ENCODE assay signal across 9 cellular contexts in the genomic region with DNA sequence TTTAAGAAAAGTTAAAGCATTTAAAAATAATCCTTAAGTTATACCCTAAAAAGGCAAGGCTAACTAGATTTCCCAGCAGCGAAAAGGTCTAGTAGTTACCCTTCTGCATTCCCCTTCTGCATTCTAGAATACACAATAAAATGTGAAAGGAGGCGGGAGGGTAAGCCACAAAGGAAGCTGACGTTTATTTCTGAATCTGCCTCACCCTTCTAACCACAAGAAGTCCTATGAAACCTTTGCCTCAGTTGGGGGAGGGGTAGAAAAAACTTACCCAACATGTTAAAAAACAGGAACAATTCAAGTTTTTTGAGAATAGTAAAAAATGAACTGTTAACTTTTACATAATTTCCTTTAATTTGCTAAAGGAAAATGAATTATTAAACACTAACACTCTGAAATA. TPM values are rescaled to one million over a fixed set of nuclear protein-coding genes. Genes with fewer than 3 reads are reported as not detected.
DNase-seq lines count a peak whose midpoint lies in the region; ATAC-seq lines count a peak whose summit lies in the region.
"Had no signal": no experiment of that assay in that cellular context is flagged by ENCODE, and none has a peak within 500 bp of the region (broad histone marks: within the 10 kb centered on the region; RNA-seq: fewer than 3 reads in every experiment).

No MANE protein-coding gene starts in this region.

- H3K9me3 ChIP-seq in right cardiac atrium (ENCODE audit: control insufficient read depth, low read length), result no peaks in the 10 kb centered on the region

- no peaks in the 10 kb centered on the region for H3K27me3 ChIP-seq in right cardiac atrium (ENCODE audit: control insufficient read depth, insufficient read depth)

- peak overlapping the region; percentile 94 for H3K4me3 Mint-ChIP-seq in activated T-helper 17 cell treated with anti-CD3 and anti-CD28 coated beads, Interleukin-2, amount 50 U/mL, for 72 hours
- H3K4me3 Mint-ChIP-seq: nephron had no signal

- no peak overlapping the region for H3K27ac ChIP-seq in right cardiac atrium (ENCODE audit: low read length)

- 59% methylated on average over 3 of the region's 3 CpGs for WGBS in right cardiac atrium

- intact Hi-C loops in right cardiac atrium (cut with DNase I), result loop anchor here in 1 of 4 donors (10.0 kb wide), 1 partner anchor 115 kb away; no protein-coding TSS in a partner anchor

- no peaks in the 10 kb centered on the region for H3K4me1 ChIP-seq in right cardiac atrium (ENCODE audit: control insufficient read depth, insufficient read depth, low read length)

- no peak overlapping the region for H3K4me3 ChIP-seq in right cardiac atrium (ENCODE audit: low read length)

- DNase-seq in activated naive CD4-positive, alpha-beta T cell treated with Interleukin-2 at 50 U/mL for 16 hours, result peak; percentile 54
- no peak for DNase-seq in activated naive CD4-positive, alpha-beta T cell treated with anti-CD3 and anti-CD28 coated beads, Interleukin-2, amount 50 U/mL, for 16 hours
- peak; percentile 91 for DNase-seq in M059J (ENCODE audit: low read depth)
- DNase-seq in right cardiac atrium, result no peak
- DNase-seq in stromal cell of bone marrow (ENCODE audit: low read depth), result peak; percentile 84
- no peak for DNase-seq in cerebellar cortex (ENCODE audit: low spot score)

- H3K27ac Mint-ChIP-seq in activated T-helper 17 cell treated with anti-CD3 and anti-CD28 coated beads, Interleukin-2, amount 50 U/mL, for 72 hours, result peak overlapping the region; percentile 81
- H3K27ac Mint-ChIP-seq: nephron had no signal

- H3K27me3 Mint-ChIP-seq in activated T-helper 17 cell treated with anti-CD3 and anti-CD28 coated beads, Interleukin-2, amount 50 U/mL, for 72 hours, result no peaks in the 10 kb centered on the region

- peaks cover 30% of the 10 kb centered on the region for H3K4me1 Mint-ChIP-seq in activated T-helper 17 cell treated with anti-CD3 and anti-CD28 coated beads, Interleukin-2, amount 50 U/mL, for 72 hours
- H3K4me1 Mint-ChIP-seq: nephron had no signal

- H3K9me3 Mint-ChIP-seq in activated T-helper 17 cell treated with anti-CD3 and anti-CD28 coated beads, Interleukin-2, amount 50 U/mL, for 72 hours, result no peaks in the 10 kb centered on the region
- H3K9me3 Mint-ChIP-seq: nephron had no signal

- ATAC-seq in HG02610 (IDR thresholded peaks at IDR 0.05; ENCODE audit: unreplicated experiment), result peak; percentile 89
- ATAC-seq in activated T-helper 17 cell treated with anti-CD3 and anti-CD28 coated beads, Interleukin-2, amount 50 U/mL, for 72 hours (replicated peaks), result peak; percentile 76
- peak; percentile 62 to 63 for ATAC-seq in right cardiac atrium

- H3K36me3 Mint-ChIP-seq in activated T-helper 17 cell treated with anti-CD3 and anti-CD28 coated beads, Interleukin-2, amount 50 U/mL, for 72 hours (ENCODE audit: low read depth), result peaks cover 100% of the 10 kb centered on the region

RNA-seq across cellular contexts. Expression of a gene that starts 11.3 kb away (rescaled TPM):
- 11.3 and 11.8 TPM in 2 replicates for total RNA-seq in M059J (2014; rRNA removed; shearing (Covaris generic))
- 100 to 1,000 TPM; 168 to 190 TPM for total RNA-seq in activated T-helper 17 cell treated with anti-CD3 and anti-CD28 coated beads, Interleukin-2, amount 50 U/mL, for 72 hours
- 1 to 10 TPM; 6.9 to 8.1 (median 7.2) TPM for total RNA-seq in right cardiac atrium
- polyA plus RNA-seq in right cardiac atrium, result 3.7 TPM

Comparison
In these comparisons a context has a peak if more than half of its experiments do, and no peak if none do; other contexts are left out.
1. DNase-seq: peak in activated naive CD4-positive, alpha-beta T cell treated with Interleukin-2 at 50 U/mL for 16 hours (single experiment), M059J (single experiment) and stromal cell of bone marrow (single experiment); none in activated naive CD4-positive, alpha-beta T cell treated with anti-CD3 and anti-CD28 coated beads, Interleukin-2, amount 50 U/mL, for 16 hours (single experiment), right cardiac atrium (0 of 3) and cerebellar cortex (single experiment).
2. RNA of a gene that starts 11.3 kb away (total RNA-seq): 168 to 190 TPM in activated T-helper 17 cell treated with anti-CD3 and anti-CD28 coated beads, Interleukin-2, amount 50 U/mL, for 72 hours; 11.3 to 11.8 TPM in M059J and 6.9 to 8.1 TPM in right cardiac atrium; every median in the first group is over 10 times any median in the second.
3. Peak in every context shown above with its lines, with median percentiles within 50 percentile points of each other: ATAC-seq.